Comparison of ENCODE assay signal across 8 cellular contexts in genomic region chr2:130823886-130824491, GRCh38.
DNase-seq lines count a peak whose midpoint lies in the region; ATAC-seq lines count a peak whose summit lies in the region.

No MANE protein-coding gene starts in this region.

- H3K27ac Mint-ChIP-seq in activated T-cell treated with anti-CD3 and anti-CD28 coated beads, Interleukin-2, amount 50 U/mL, for 24 hours = peak overlapping the region; percentile 95
- H3K27ac Mint-ChIP-seq in stimulated activated naive CD8-positive, alpha-beta T cell treated with anti-CD3 and anti-CD28 coated beads, Interleukin-15, Interleukin-2, amounts not matched to agents 100 ng/mL and 50 ng/mL, for 24 hours = peak overlapping the region; percentile 92

- peak overlapping the region; percentile 51 for H3K4me3 Mint-ChIP-seq in activated T-cell treated with anti-CD3 and anti-CD28 coated beads, Interleukin-2, amount 50 U/mL, for 24 hours
- H3K4me3 Mint-ChIP-seq in stimulated activated naive CD8-positive, alpha-beta T cell treated with anti-CD3 and anti-CD28 coated beads, Interleukin-15, Interleukin-2, amounts not matched to agents 100 ng/mL and 50 ng/mL, for 24 hours = peak overlapping the region; percentile 30

- no peaks in the 10 kb centered on the region for H3K9me3 Mint-ChIP-seq in activated T-cell treated with anti-CD3 and anti-CD28 coated beads, Interleukin-2, amount 50 U/mL, for 24 hours
- no peaks in the 10 kb centered on the region for H3K9me3 Mint-ChIP-seq in stimulated activated naive CD8-positive, alpha-beta T cell treated with anti-CD3 and anti-CD28 coated beads, Interleukin-15, Interleukin-2, amounts not matched to agents 100 ng/mL and 50 ng/mL, for 24 hours

- ATAC-seq in HG02981 (IDR thresholded peaks at IDR 0.05; ENCODE audit: unreplicated experiment) = peak; percentile 41

- H3K4me1 Mint-ChIP-seq in activated T-cell treated with anti-CD3 and anti-CD28 coated beads, Interleukin-2, amount 50 U/mL, for 24 hours (ENCODE audit: low read depth) = peaks cover 28% of the 10 kb centered on the region
- H3K4me1 Mint-ChIP-seq in stimulated activated naive CD8-positive, alpha-beta T cell treated with anti-CD3 and anti-CD28 coated beads, Interleukin-15, Interleukin-2, amounts not matched to agents 100 ng/mL and 50 ng/mL, for 24 hours (ENCODE audit: low read depth) = peaks cover 21% of the 10 kb centered on the region

- no peaks in the 10 kb centered on the region for H3K36me3 Mint-ChIP-seq in activated T-cell treated with anti-CD3 and anti-CD28 coated beads, Interleukin-2, amount 50 U/mL, for 24 hours (ENCODE audit: low read depth)
- H3K36me3 Mint-ChIP-seq in stimulated activated naive CD8-positive, alpha-beta T cell treated with anti-CD3 and anti-CD28 coated beads, Interleukin-15, Interleukin-2, amounts not matched to agents 100 ng/mL and 50 ng/mL, for 24 hours (ENCODE audit: low read depth) = no peaks in the 10 kb centered on the region

- peak; percentile 6 for DNase-seq in activated CD4-positive, CD25-positive, alpha-beta regulatory T cell treated with anti-CD3 and anti-CD28 coated beads, Interleukin-2, amount 50 U/mL, for 16 hours (ENCODE audit: low read depth, low spot score)
- no peak for DNase-seq in activated CD4-positive, CD25-positive, alpha-beta regulatory T cell (lab: John Stamatoyannopoulos, UW)
- peak; percentile 78 for DNase-seq in activated T-cell treated with anti-CD3 and anti-CD28 coated beads, Interleukin-2, amount 50 U/mL, for 24 hours
- DNase-seq in DMS114 treated with DMSO at 0.1 percent for 48 hours (lab: John Stamatoyannopoulos, UW; ENCODE audit: unreplicated experiment) (no peak), NCI-H1105 (lab: John Stamatoyannopoulos, UW) (no peak), NCI-H748 treated with DMSO at 0.1 percent for 48 hours (lab: John Stamatoyannopoulos, UW) (no peak)

- H3K27me3 Mint-ChIP-seq in activated T-cell treated with anti-CD3 and anti-CD28 coated beads, Interleukin-2, amount 50 U/mL, for 24 hours = no peaks in the 10 kb centered on the region
- H3K27me3 Mint-ChIP-seq in stimulated activated naive CD8-positive, alpha-beta T cell treated with anti-CD3 and anti-CD28 coated beads, Interleukin-15, Interleukin-2, amounts not matched to agents 100 ng/mL and 50 ng/mL, for 24 hours = peaks cover 4% of the 10 kb centered on the region

Comparison
In these comparisons a context has a peak if more than half of its experiments do, and no peak if none do; other contexts are left out.
1. DNase-seq: peak in activated CD4-positive, CD25-positive, alpha-beta regulatory T cell treated with anti-CD3 and anti-CD28 coated beads, Interleukin-2, amount 50 U/mL, for 16 hours (single experiment) and activated T-cell treated with anti-CD3 and anti-CD28 coated beads, Interleukin-2, amount 50 U/mL, for 24 hours (single experiment); none in activated CD4-positive, CD25-positive, alpha-beta regulatory T cell (0 of 4), DMS114 treated with DMSO at 0.1 percent for 48 hours (single experiment), NCI-H1105 (single experiment) and NCI-H748 treated with DMSO at 0.1 percent for 48 hours (single experiment).